ENCODE assay signal across 1 cellular context in genomic region chr6:30060982-30061765, GRCh38.
A peak's percentile ranks its signal among the peaks of the same experiment; 100 is the strongest.
TF ChIP-seq lines count a peak whose summit lies in the region.

TSS of gene POLR1H (plus strand) at chr6:30061265. CDS start at chr6:30061525, 260 bp downstream.

TF ChIP-seq in HepG2, 621 proteins besides CTCF, POLR2A, EP300 and RAD21 (continued from another document and continues in another):
- TF ChIP-seq NFE2L1 (CRISPR knock-in tag; IDR thresholded peaks at IDR 0.05; ENCODE audit: borderline replicate concordance): peak; percentile 56; the same call in 1 of the 2 replicates
- peak; percentile 94 for TF ChIP-seq AKNA (CRISPR knock-in tag; IDR thresholded peaks at IDR 0.05; ENCODE audit: borderline replicate concordance)
- peak; percentile 84 to 90 for TF ChIP-seq HMGXB4 (CRISPR knock-in tag; IDR thresholded peaks at IDR 0.05; ENCODE audit: borderline replicate concordance in 1 of 2, low read depth in 1 of 2)
- TF ChIP-seq BORCS8-MEF2B (CRISPR knock-in tag; IDR thresholded peaks at IDR 0.05): peak; percentile 19; the same call in 1 of the 2 replicates
- TF ChIP-seq SKI (IDR thresholded peaks at IDR 0.05; ENCODE audit: partially characterized antibody): peak; percentile 91
- peak; percentile 75 for TF ChIP-seq NR2C2 (CRISPR knock-in tag; IDR thresholded peaks at IDR 0.05; ENCODE audit: borderline replicate concordance)
- peak; percentile 74; the same call in 1 of the 2 replicates for TF ChIP-seq ZNF839 (CRISPR knock-in tag; IDR thresholded peaks at IDR 0.05; ENCODE audit: borderline replicate concordance)
- no peak for TF ChIP-seq FIP1L1 (IDR thresholded peaks at IDR 0.05; ENCODE audit: borderline replicate concordance, insufficient read depth, low read depth, low read length)
- peak; percentile 81 for TF ChIP-seq ARID5B (CRISPR knock-in tag; IDR thresholded peaks at IDR 0.05)
- no peak for TF ChIP-seq ZNF251 (CRISPR knock-in tag; IDR thresholded peaks at IDR 0.05)
- peak; percentile 86; the same call in 1 of the 2 replicates for TF ChIP-seq ZFP90 (CRISPR knock-in tag; IDR thresholded peaks at IDR 0.05; ENCODE audit: borderline replicate concordance)
- no peak for TF ChIP-seq EZH2 (conservative IDR thresholded peaks at IDR 0.05; ENCODE audit: low read depth, low read length)
- TF ChIP-seq SP1 (IDR thresholded peaks at IDR 0.05): no peak
- TF ChIP-seq SP1 (CRISPR knock-in tag; IDR thresholded peaks at IDR 0.05): peak; percentile 80; the same call in 1 of the 2 replicates
- no peak for TF ChIP-seq ZNF841 (CRISPR knock-in tag; IDR thresholded peaks at IDR 0.05; ENCODE audit: borderline replicate concordance)
- TF ChIP-seq HOXD1 (CRISPR knock-in tag; IDR thresholded peaks at IDR 0.05): peak; percentile 87; the same call in 1 of the 2 replicates
- peak; percentile 82; the same call in 1 of the 2 replicates for TF ChIP-seq ZBTB4 (CRISPR knock-in tag; IDR thresholded peaks at IDR 0.05; ENCODE audit: borderline replicate concordance)
- TF ChIP-seq AGO2 (optimal IDR thresholded peaks at IDR 0.05; ENCODE audit: low read depth, low read length): peak; percentile 23
- 0 out of 2 replicates have a peak, but pooled peaks have one; percentile 31 for TF ChIP-seq TBP (CRISPR knock-in tag; IDR thresholded peaks at IDR 0.05)
- peak; percentile 41; the same call in 1 of the 2 replicates for TF ChIP-seq ZSCAN5A (CRISPR knock-in tag; IDR thresholded peaks at IDR 0.05; ENCODE audit: borderline replicate concordance)
- TF ChIP-seq HNRNPK (IDR thresholded peaks at IDR 0.05; ENCODE audit: low read depth, low read length, poor library complexity, severe bottlenecking): no peak
- TF ChIP-seq ZNF230 (CRISPR knock-in tag; IDR thresholded peaks at IDR 0.05): peak; percentile 15; the same call in 1 of the 2 replicates
- TF ChIP-seq NFIB (CRISPR knock-in tag; IDR thresholded peaks at IDR 0.05; ENCODE audit: borderline replicate concordance): no peak
- peak; percentile 94; the same call in 1 of the 2 replicates for TF ChIP-seq KLF12 (CRISPR knock-in tag; IDR thresholded peaks at IDR 0.05; ENCODE audit: borderline replicate concordance)
- no peak for TF ChIP-seq CREBL2 (CRISPR knock-in tag; IDR thresholded peaks at IDR 0.05; ENCODE audit: borderline replicate concordance)
- peak; percentile 80 for TF ChIP-seq PRDM10 (CRISPR knock-in tag; IDR thresholded peaks at IDR 0.05; ENCODE audit: low read depth)
- TF ChIP-seq HIVEP1 (CRISPR knock-in tag; IDR thresholded peaks at IDR 0.05): peak; percentile 77
- TF ChIP-seq ZBTB49 (CRISPR knock-in tag; IDR thresholded peaks at IDR 0.05; ENCODE audit: borderline replicate concordance): peak; percentile 41; the same call in 1 of the 2 replicates
- TF ChIP-seq IRF2 (CRISPR knock-in tag; IDR thresholded peaks at IDR 0.05): peak; percentile 98
- no peak for TF ChIP-seq RNF2 (conservative IDR thresholded peaks at IDR 0.05; ENCODE audit: low read depth)
- peak; percentile 75; the same call in 1 of the 2 replicates for TF ChIP-seq SOX5 (CRISPR knock-in tag; IDR thresholded peaks at IDR 0.05; ENCODE audit: borderline replicate concordance)
- no peak for TF ChIP-seq TCF12 (IDR thresholded peaks at IDR 0.05)
- peak; percentile 61; the same call in 1 of the 2 replicates for TF ChIP-seq TCF12 (CRISPR knock-in tag; IDR thresholded peaks at IDR 0.05)
- TF ChIP-seq MIXL1 (CRISPR knock-in tag; IDR thresholded peaks at IDR 0.05): peak; percentile 100
